In the genomic region with DNA sequence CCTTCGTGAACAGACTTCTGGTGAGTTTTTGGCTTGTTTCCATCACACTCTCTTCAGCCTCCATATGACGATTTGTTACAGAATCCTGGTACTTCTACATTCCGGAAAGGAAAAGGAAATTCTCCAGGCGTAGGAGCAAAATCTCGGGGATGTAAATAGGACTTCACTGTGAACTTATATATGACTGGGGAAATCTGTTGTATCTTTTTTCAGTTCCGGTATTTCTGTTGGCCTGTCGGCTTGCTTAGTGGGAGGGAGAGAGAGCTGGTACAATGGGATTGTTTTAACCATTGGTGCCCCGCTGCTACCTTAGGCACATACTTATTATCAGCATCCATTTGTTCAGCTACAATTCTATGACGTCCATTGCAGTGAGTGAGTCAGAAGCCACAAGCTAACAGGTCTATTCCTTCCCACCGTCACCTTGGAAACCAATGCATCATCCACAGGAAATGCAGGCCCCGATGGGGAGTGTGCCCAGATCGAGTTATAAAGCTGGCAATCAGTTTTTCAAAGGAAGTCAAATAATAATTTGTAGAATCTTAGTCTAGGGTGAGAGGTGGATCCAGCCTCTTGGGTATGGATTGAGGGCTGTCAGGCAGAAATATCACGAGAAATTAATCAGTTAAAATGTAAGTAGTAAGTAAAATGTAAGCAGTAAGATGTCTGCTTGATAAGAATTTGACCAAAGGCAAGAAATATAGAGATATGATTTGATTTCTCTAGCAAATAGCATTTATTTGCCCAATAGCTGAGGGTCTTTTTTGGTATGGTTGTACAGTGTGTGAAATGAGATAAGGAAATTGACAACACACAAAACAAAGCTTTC, we compare ENCODE assay signal across 8 cellular contexts.
DNase-seq lines count a peak whose midpoint lies in the region; ATAC-seq, FAIRE-seq and TF ChIP-seq lines count a peak whose summit lies in the region.

No MANE protein-coding gene starts in this region.

- no peaks in the 10 kb centered on the region for H3K27me3 ChIP-seq in bronchial epithelial cell (ENCODE audit: control insufficient read depth, insufficient read depth, low read length)

- ATAC-seq in GM21528 (IDR thresholded peaks at IDR 0.05; ENCODE audit: low FRiP score, unreplicated experiment) = no peak
- ATAC-seq in HG03342 (IDR thresholded peaks at IDR 0.05; ENCODE audit: unreplicated experiment) = no peak

- H3K4me1 ChIP-seq in mesodermal cell (ENCODE audit: control insufficient read depth, insufficient read depth, low read length, poor library complexity, severe bottlenecking) = peaks cover 20% of the 10 kb centered on the region

- H3K27ac ChIP-seq in mesodermal cell (ENCODE audit: low read depth, low read length, severe bottlenecking) = peak overlapping the region; percentile 65

- 69 to 81% methylated on average over 9 of the region's 13 CpGs for WGBS in mesodermal cell (ENCODE audit: insufficient coverage in 2 of 2), 2 experiments

- DNase-seq in NCI-H1417 (lab: John Stamatoyannopoulos, UW) (peak in 2 of 3 experiments; percentile 38 to 77), NCI-H1417 treated with DMSO at 0.1 percent for 48 hours (lab: John Stamatoyannopoulos, UW) (no peak), bronchial epithelial cell (ENCODE audit: low read depth) (peak; percentile 98)
- DNase-seq in activated CD4-positive, CD25-positive, alpha-beta regulatory T cell treated with anti-CD3 and anti-CD28 coated beads, Interleukin-2, amount 50 U/mL, for 16 hours (ENCODE audit: low read depth, low spot score) = peak; percentile 59
- DNase-seq in stimulated activated CD8-positive, alpha-beta memory T cell treated with anti-CD3 and anti-CD28 coated beads, Interleukin-7, amount 100 ng/mL, for 1 hour (ENCODE audit: low read depth in 2 of 2) = peak; percentile 39 to 49

- H3K4me3 ChIP-seq in bronchial epithelial cell (ENCODE audit: low read depth, low read length) (no peak overlapping the region), mesodermal cell (ENCODE audit: extremely low read depth, insufficient read depth, low read length, poor library complexity, severe bottlenecking) (no peak overlapping the region)

- H3K36me3 ChIP-seq in bronchial epithelial cell (ENCODE audit: control insufficient read depth, insufficient read depth, low read length) (no peaks in the 10 kb centered on the region), mesodermal cell (ENCODE audit: control insufficient read depth, insufficient read depth, low read length) (no peaks in the 10 kb centered on the region)

- no peak for TF ChIP-seq CTCF in bronchial epithelial cell (IDR thresholded peaks at IDR 0.05; ENCODE audit: insufficient read depth, low read length, severe bottlenecking)

- peaks cover 3% of the 10 kb centered on the region for H3K9me3 ChIP-seq in mesodermal cell (ENCODE audit: control insufficient read depth, low read length)

- no peak for FAIRE-seq in bronchial epithelial cell (lab: Jason Lieb, UNC)
